In genomic region chr17:15966183-15966878, GRCh38 we compare ENCODE assay signal across 8 cellular contexts. TPM values are rescaled to one million over a fixed set of nuclear protein-coding genes. Genes with fewer than 3 reads are reported as not detected.
DNase-seq lines count a peak whose midpoint lies in the region; ATAC-seq and TF ChIP-seq lines count a peak whose summit lies in the region.

No MANE protein-coding gene starts in this region.

- H3K4me3 ChIP-seq in GM23338 (peak overlapping the region; percentile 38), neuron (ENCODE audit: low read length) (peak overlapping the region; percentile 44), MG63 (no peak overlapping the region)

- H3K27ac ChIP-seq in GM23338 (ENCODE audit: low read depth) = peak overlapping the region; percentile 98

- no peak for TF ChIP-seq POLR2A in erythroblast (IDR thresholded peaks at IDR 0.05; ENCODE audit: low read length)

- peaks cover 12% of the 10 kb centered on the region for H3F3A ChIP-seq in GM23338 (replicated peaks; ENCODE audit: low read depth)

- peaks cover 29% of the 10 kb centered on the region for H3K4me1 ChIP-seq in GM23338 (ENCODE audit: insufficient read depth)
- peaks cover 25% of the 10 kb centered on the region for H3K4me1 ChIP-seq in neuron (ENCODE audit: insufficient read depth, low read length)

- no peaks in the 10 kb centered on the region for H3K9me3 Mint-ChIP-seq in GM23338
- H3K9me3 Mint-ChIP-seq in effector memory CD8-positive, alpha-beta T cell = no peaks in the 10 kb centered on the region

- peak overlapping the region; percentile 98 for H3K27ac Mint-ChIP-seq in GM23338
- H3K27ac Mint-ChIP-seq in effector memory CD8-positive, alpha-beta T cell = peak overlapping the region in 1 of 2 donors; percentile 15

- H3K27me3 ChIP-seq in GM23338 (ENCODE audit: insufficient read depth) (no peaks in the 10 kb centered on the region), neuron (ENCODE audit: insufficient read depth, low read length) (no peaks in the 10 kb centered on the region), MG63 (no peaks in the 10 kb centered on the region)

- H3K36me3 ChIP-seq in GM23338 (ENCODE audit: insufficient read depth) (no peaks in the 10 kb centered on the region), neuron (ENCODE audit: insufficient read depth, low read length) (no peaks in the 10 kb centered on the region), MG63 (peaks cover 3% of the 10 kb centered on the region; the same call in 1 of the 2 replicates)

- H3K4me3 Mint-ChIP-seq in GM23338 = peak overlapping the region; percentile 63
- peak overlapping the region in 1 of 2 donors; percentile 46 for H3K4me3 Mint-ChIP-seq in effector memory CD8-positive, alpha-beta T cell

- no peak for TF ChIP-seq CTCF in GM23338 (conservative IDR thresholded peaks at IDR 0.05; ENCODE audit: low read depth in 2 of 2)

- H3K4me1 Mint-ChIP-seq in GM23338 = peaks cover 53% of the 10 kb centered on the region
- peaks cover 0 to 4% of the 10 kb centered on the region in 2 donors for H3K4me1 Mint-ChIP-seq in effector memory CD8-positive, alpha-beta T cell (ENCODE audit: low read depth in 2 of 2)

- H2AFZ ChIP-seq in GM23338 (no peak overlapping the region), neuron (ENCODE audit: low read depth, low read length) (peak overlapping the region; percentile 48)

- DNase-seq in GM23338 (ENCODE audit: low spot score) (peak; percentile 96), NOMO-1 (lab: John Stamatoyannopoulos, UW; ENCODE audit: unreplicated experiment in 2 of 2) (peak; percentile 14 to 46), erythroblast (lab: John Stamatoyannopoulos, UW) (peak; percentile 39 to 46), MG63 (no peak)
- DNase-seq in effector memory CD8-positive, alpha-beta T cell = no peak

- H3K9me3 ChIP-seq in neuron (ENCODE audit: low read length) = no peaks in the 10 kb centered on the region
- no peaks in the 10 kb centered on the region for H3K9me3 ChIP-seq in MG63

- H3K4me2 ChIP-seq in GM23338 = peak overlapping the region; percentile 33

- ATAC-seq in GM23338 = peak; percentile 88
- ATAC-seq in HG02981 (IDR thresholded peaks at IDR 0.05; ENCODE audit: unreplicated experiment) = no peak
- no peak for ATAC-seq in GM21528 (IDR thresholded peaks at IDR 0.05; ENCODE audit: low FRiP score, unreplicated experiment)
- no peak for ATAC-seq in effector memory CD8-positive, alpha-beta T cell (replicated peaks)

- H3K79me2 ChIP-seq in GM23338 (replicated peaks; ENCODE audit: insufficient read depth) = no peaks in the 10 kb centered on the region; the same call in 1 of the 2 replicates

- H3K9me2 ChIP-seq in GM23338 (ENCODE audit: insufficient read depth) = 0 out of 2 replicates have a peak, but pooled peaks cover 7% of the 10 kb centered on the region

- peaks cover 2% of the 10 kb centered on the region; the same call in 1 of the 3 replicates for H3K36me3 Mint-ChIP-seq in GM23338 (ENCODE audit: low read depth)
- H3K36me3 Mint-ChIP-seq in effector memory CD8-positive, alpha-beta T cell (ENCODE audit: insufficient read depth) = no peaks in the 10 kb centered on the region

- peaks cover 11% of the 10 kb centered on the region for H3K27me3 Mint-ChIP-seq in GM23338 (ENCODE audit: insufficient read depth, low read depth, poor library complexity)
- H3K27me3 Mint-ChIP-seq in effector memory CD8-positive, alpha-beta T cell = peaks cover 35 to 40% of the 10 kb centered on the region in 2 donors

- H4K20me1 ChIP-seq in GM23338 (replicated peaks; ENCODE audit: insufficient read depth) = no peaks in the 10 kb centered on the region

TF ChIP-seq in GM23338, 12 proteins besides CTCF, POLR2A, EP300 and RAD21 (continues in another document):
- TF ChIP-seq ZNF114 (CRISPR knock-in tag; IDR thresholded peaks at IDR 0.05) (no peak), EZH2phosphoT487 (IDR thresholded peaks at IDR 0.05; ENCODE audit: unreplicated experiment) (no peak), NANOG (IDR thresholded peaks at IDR 0.05; ENCODE audit: borderline replicate concordance) (peak; percentile 43; the same call in 1 of the 2 replicates), JUNB (IDR thresholded peaks at IDR 0.05; ENCODE audit: unreplicated experiment) (no peak), POLR2AphosphoS5 (IDR thresholded peaks at IDR 0.05; ENCODE audit: low read depth) (0 out of 2 replicates have a peak, but pooled peaks have one; percentile 12), ZNF331 (CRISPR knock-in tag; IDR thresholded peaks at IDR 0.05; ENCODE audit: low read depth) (no peak), ETS1 (IDR thresholded peaks at IDR 0.05) (peak; percentile 35; the same call in 1 of the 2 replicates), STAT1 (IDR thresholded peaks at IDR 0.05; ENCODE audit: unreplicated experiment) (no peak), EZH2 (IDR thresholded peaks at IDR 0.05; ENCODE audit: low read depth, unreplicated experiment) (no peak)

RNA-seq across cellular contexts. Expression of gene ADORA2B, which starts 21.4 kb away (rescaled TPM):
- 7.9 and 13.1 TPM in 2 replicates for total RNA-seq in GM23338 (2014; rRNA removed; shearing (Covaris generic))
- 2.7 and 3.3 TPM in 2 replicates for polyA plus RNA-seq in GM23338 (2016; fragmentation: Nextera tagmentation; extraction: Ambion mirVana)
- 16.0 and 24.5 TPM in 2 replicates for total RNA-seq in MG63 (2014; rRNA removed; shearing (Covaris generic); ENCODE audit: low replicate concordance)

RNA-seq across cellular contexts. Expression of gene ZSWIM7, which starts 33.2 kb away (rescaled TPM):
- total RNA-seq in GM23338 (2014; rRNA removed; shearing (Covaris generic)) = 16.3 and 17.5 TPM in 2 replicates
- polyA plus RNA-seq in GM23338 (2016; fragmentation: Nextera tagmentation; extraction: Ambion mirVana) = 48.0 and 50.4 TPM in 2 replicates
- total RNA-seq in MG63 (2014; rRNA removed; shearing (Covaris generic); ENCODE audit: low replicate concordance) = 11.5 and 30.2 TPM in 2 replicates

RNA-seq across cellular contexts. Expression of gene TTC19, which starts 33.3 kb away (rescaled TPM):
- 92.2 and 93.5 TPM in 2 replicates for total RNA-seq in GM23338 (2014; rRNA removed; shearing (Covaris generic))
- polyA plus RNA-seq in GM23338 (2016; fragmentation: Nextera tagmentation; extraction: Ambion mirVana) = 23.1 and 30.3 TPM in 2 replicates
- 7.1 and 9.2 TPM in 2 replicates for total RNA-seq in MG63 (2014; rRNA removed; shearing (Covaris generic); ENCODE audit: low replicate concordance)

Comparison
In these comparisons a context has a peak if more than half of its experiments do, and no peak if none do; other contexts are left out.
1. DNase-seq: peak in GM23338 (single experiment), NOMO-1 (2 of 2) and erythroblast (2 of 2); none in MG63 (single experiment) and effector memory CD8-positive, alpha-beta T cell (0 of 3).